In genomic region chr4:5424211-5424610, GRCh38 we compare ENCODE assay signal across 10 cellular contexts.
"Had no signal": no experiment of that assay in that cellular context is flagged by ENCODE, and none has a peak within 500 bp of the region (broad histone marks: within the 10 kb centered on the region; RNA-seq: fewer than 3 reads in every experiment).

No MANE protein-coding gene starts in this region.

- H3K36me3 Mint-ChIP-seq: IgD-negative memory B cell had no signal

- H3K4me1 ChIP-seq: HAP-1 had no signal

- H3K4me3 Mint-ChIP-seq: HFFc6, IgD-negative memory B cell had no signal

- H3K4me2 ChIP-seq: KMS-11 had no signal

- H3K27ac Mint-ChIP-seq: HFFc6, IgD-negative memory B cell had no signal

- H3K4me1 Mint-ChIP-seq: IgD-negative memory B cell had no signal

- H2AFZ ChIP-seq: GM23248 had no signal

- ATAC-seq: HCT116, HepG2 had no signal

- H3K9me3 ChIP-seq: HAP-1 had no signal

- H3K4me3 ChIP-seq: GM23248, HAP-1 had no signal

- H3K27ac ChIP-seq: GM23248, HL-60, KMS-11 had no signal

- H3K36me3 ChIP-seq: HAP-1 had no signal

- H3K9me3 Mint-ChIP-seq: HFFc6 had no signal

- H3K9ac ChIP-seq: GM23248, KMS-11 had no signal

- DNase-seq: GM23248, GOT3, HFFc6, KBM-7 had no signal
